Comparison of ENCODE assay signal across 8 cellular contexts in genomic region chr15:73908030-73908821, GRCh38. TPM values are rescaled to one million over a fixed set of nuclear protein-coding genes. Genes with fewer than 3 reads are reported as not detected.
A peak's percentile ranks its signal among the peaks of the same experiment; 100 is the strongest.
DNase-seq lines count a peak whose midpoint lies in the region; ATAC-seq, FAIRE-seq and TF ChIP-seq lines count a peak whose summit lies in the region.

No MANE protein-coding gene starts in this region.

- H3K4me1 ChIP-seq in HAP-1 (no peaks in the 10 kb centered on the region), HepG2 (ENCODE audit: insufficient read depth, low read length) (peaks cover 6% of the 10 kb centered on the region; the same call in 1 of the 2 replicates)

- TF ChIP-seq EP300 in HepG2 (IDR thresholded peaks at IDR 0.05; ENCODE audit: low read depth in 2 of 2, low read length in 2 of 2): no peak
- TF ChIP-seq EP300 in HepG2 (CRISPR knock-in tag; IDR thresholded peaks at IDR 0.05; ENCODE audit: borderline replicate concordance): no peak

- H3K9me3 Mint-ChIP-seq in activated CD4-positive, alpha-beta T cell treated with anti-CD3 and anti-CD28 coated beads for 36 hours (ENCODE audit: low read depth): no peaks in the 10 kb centered on the region

- H3K27me3 ChIP-seq in HAP-1 (ENCODE audit: low read depth): no peaks in the 10 kb centered on the region
- peaks cover 0 to 3% of the 10 kb centered on the region in 2 experiments; a peak in 3 of 5 replicates for H3K27me3 ChIP-seq in HepG2 (ENCODE audit: control insufficient read depth in 1 of 2, insufficient read depth in 2 of 2, low read length in 2 of 2)

- no peak overlapping the region for H3K27ac Mint-ChIP-seq in activated CD4-positive, alpha-beta T cell treated with anti-CD3 and anti-CD28 coated beads for 36 hours

- H3K27ac ChIP-seq in HepG2 (ENCODE audit: extremely low read length, insufficient read depth, low read length): no peak overlapping the region

- in situ Hi-C loops in HAP-1 (cut with MboI; ENCODE audit: low sequenced_read_pairs) (no loop called here), HepG2 (cut with HindIII; ENCODE audit: extremely low pct_ligation_motif_present, low pct_unique_long_range_greater_than_20kb) (loop anchor here (5.0 kb wide), 1 partner anchor 36 kb away; the partner anchor contains the start of gene TBC1D21)

- H4K20me1 ChIP-seq in HepG2 (ENCODE audit: insufficient read depth, low read length): no peaks in the 10 kb centered on the region

- H3K27me3 Mint-ChIP-seq in activated CD4-positive, alpha-beta T cell treated with anti-CD3 and anti-CD28 coated beads for 36 hours: no peaks in the 10 kb centered on the region

- H3K4me3 ChIP-seq in HAP-1: no peak overlapping the region
- H3K4me3 ChIP-seq in HepG2 (replicated peaks in 1 of 3; ENCODE audit: insufficient read depth in 1 of 3, low read depth in 2 of 3, low read length in 3 of 3): no peak overlapping the region

- POLR2A ChIA-PET in activated CD4-positive, alpha-beta T cell treated with anti-CD3 and anti-CD28 coated beads for 36 hours (lab: Charles Lee): no interaction called here
- POLR2A ChIA-PET in HepG2 (lab: Yijun Ruan, JAX): no interaction called here

- H3K36me3 ChIP-seq in HAP-1 (replicated peaks) (no peaks in the 10 kb centered on the region), HepG2 (replicated peaks in 1 of 2; ENCODE audit: control insufficient read depth in 1 of 2, insufficient read depth in 2 of 2, low read length in 2 of 2) (no peaks in the 10 kb centered on the region)

- WGBS in HepG2 (ENCODE audit: low lambda C conversion rate): 2% methylated on average over 6 of the region's 7 CpGs

- intact Hi-C loops in activated CD4-positive, alpha-beta T cell treated with anti-CD3 and anti-CD28 coated beads for 36 hours (cut with DNase I, micrococcal nuclease): loop anchor here in 1 of 2 experiments (1.0 kb wide), 2 partner anchors 11 to 34 kb away; no protein-coding TSS in a partner anchor
- intact Hi-C loops in HepG2 (cut with micrococcal nuclease; ENCODE audit: unreplicated experiment): loop anchor here (1.0 kb wide), 1 partner anchor 34 kb away; no protein-coding TSS in a partner anchor

- H3K4me3 Mint-ChIP-seq in activated CD4-positive, alpha-beta T cell treated with anti-CD3 and anti-CD28 coated beads for 36 hours: no peak overlapping the region

- TF ChIP-seq CTCF in HepG2 (CRISPR knock-in tag; IDR thresholded peaks at IDR 0.05): peak; percentile 97

- no peaks in the 10 kb centered on the region for H3K36me3 Mint-ChIP-seq in activated CD4-positive, alpha-beta T cell treated with anti-CD3 and anti-CD28 coated beads for 36 hours (ENCODE audit: low read depth)

- H3K9me3 ChIP-seq in HAP-1 (no peaks in the 10 kb centered on the region; the same call in 1 of the 2 replicates), HepG2 (ENCODE audit: low read length) (no peaks in the 10 kb centered on the region)

- H3K4me2 ChIP-seq in HepG2 (ENCODE audit: low read depth, low read length): no peak overlapping the region

- no peak overlapping the region for H3K9ac ChIP-seq in HepG2 (ENCODE audit: insufficient read depth, low read depth, low read length)

- no peak for TF ChIP-seq POLR2A in HepG2 (IDR thresholded peaks at IDR 0.05; ENCODE audit: insufficient read depth in 1 of 2, low read depth in 2 of 2, low read length in 2 of 2)

- peak; percentile 100 for ATAC-seq in activated CD4-positive, alpha-beta T cell treated with anti-CD3 and anti-CD28 coated beads for 36 hours
- peak; percentile 99 for ATAC-seq in HepG2
- no peak for ATAC-seq in GM18520 (IDR thresholded peaks at IDR 0.05; ENCODE audit: unreplicated experiment)

- TF ChIP-seq RAD21 in HepG2 (CRISPR knock-in tag; IDR thresholded peaks at IDR 0.05): peak; percentile 79

- FAIRE-seq in HepG2 (lab: Jason Lieb, UNC): peak; percentile 63

- CTCF ChIA-PET in activated CD4-positive, alpha-beta T cell treated with anti-CD3 and anti-CD28 coated beads for 36 hours (lab: Charles Lee): interaction anchor here (0.6 to 8.0 kb wide), 19 partner anchors 7 to 540 kb away, joined by 3 to 70 read pairs (median 6); partner anchors contain the start of gene TBC1D21
- CTCF ChIA-PET in HepG2 (lab: Yijun Ruan, JAX; ENCODE audit: low intra/inter-chr PET ratio, low total read pairs): interaction anchor here (1.2 to 1.7 kb wide), 2 partner anchors 32 to 34 kb away, joined by 6 to 21 read pairs; partner anchors contain the start of gene TBC1D21

- BruUV-seq in HepG2 (replicated peaks; lab: Mats Ljungman, UMichigan): no TSS peak

- peak overlapping the region; percentile 54 for H2AFZ ChIP-seq in HepG2 (ENCODE audit: low read length)

- no peaks in the 10 kb centered on the region for H3K4me1 Mint-ChIP-seq in activated CD4-positive, alpha-beta T cell treated with anti-CD3 and anti-CD28 coated beads for 36 hours

- DNase-seq in DMS114 treated with DMSO at 0.1 percent for 48 hours (lab: John Stamatoyannopoulos, UW; ENCODE audit: unreplicated experiment) (peak; percentile 71), HAP-1 (ENCODE audit: low spot score in 2 of 2) (peak; percentile 86 to 97), NCI-H226 (peak; percentile 39), cerebellum (ENCODE audit: low spot score) (peak; percentile 81), HepG2 (ENCODE audit: low spot score) (peak; percentile 42)
- DNase-seq in activated CD4-positive, alpha-beta T cell treated with anti-CD3 and anti-CD28 coated beads for 36 hours: peak; percentile 90
- DNase-seq in stimulated activated CD4-positive, alpha-beta T cell treated with anti-CD3 and anti-CD28 coated beads, TNF-alpha, amount 100 ng/mL, for 1 hour (ENCODE audit: low read depth in 3 of 3, low spot score in 1 of 3): peak in 2 of 3 donors; percentile 42 to 72

- H3K79me2 ChIP-seq in HepG2 (ENCODE audit: insufficient read depth, low read length): no peaks in the 10 kb centered on the region

TF ChIP-seq in HepG2, 621 proteins besides CTCF, POLR2A, EP300 and RAD21 (continues in another document):
- peak; percentile 26; the same call in 1 of the 2 replicates for TF ChIP-seq NFKB2 (CRISPR knock-in tag; IDR thresholded peaks at IDR 0.05; ENCODE audit: borderline replicate concordance)
- 0 out of 2 replicates have a peak, but pooled peaks have one; percentile 27 for TF ChIP-seq ZNF589 (CRISPR knock-in tag; conservative IDR thresholded peaks at IDR 0.05)
- 0 out of 2 replicates have a peak, but pooled peaks have one; percentile 20 for TF ChIP-seq ZNF678 (CRISPR knock-in tag; IDR thresholded peaks at IDR 0.05)
- TF ChIP-seq ZNF605 (CRISPR knock-in tag; IDR thresholded peaks at IDR 0.05): no peak
- no peak for TF ChIP-seq NCOA5 (CRISPR knock-in tag; IDR thresholded peaks at IDR 0.05)

RNA-seq across cellular contexts. Expression of gene LOXL1, which starts 18.0 kb away (rescaled TPM):
- total RNA-seq in activated CD4-positive, alpha-beta T cell treated with anti-CD3 and anti-CD28 coated beads for 36 hours: 1 to 10 TPM; 1.9 to 2.5 TPM
- total RNA-seq in cerebellum: 5.5 TPM
- 0.51 TPM in 1 of 2 replicates, not detected in the other for total RNA-seq in HepG2 (2016; rRNA removed; fragmentation: Illumina TruSeq; extraction: Trizol)
- total RNA-seq in HepG2 (2016; cell fraction: cytosol; rRNA removed; fragmentation: Illumina TruSeq; extraction: Trizol; ENCODE audit: low read depth): 0.10 TPM in 1 of 2 replicates, not detected in the other
- 0.30 and 0.40 TPM in 2 replicates for total RNA-seq in HepG2 (2016; cell fraction: insoluble cytoplasmic fraction; rRNA removed; fragmentation: Illumina TruSeq; extraction: Trizol)
- 0.46 and 0.69 TPM in 2 replicates for total RNA-seq in HepG2 (2016; cell fraction: membrane; rRNA removed; fragmentation: Illumina TruSeq; extraction: Trizol)
- total RNA-seq in HepG2 (2016; cell fraction: nucleus; rRNA removed; fragmentation: Illumina TruSeq; extraction: Trizol): 0.47 TPM in 1 of 2 replicates, not detected in the other
- polyA plus RNA-seq in HepG2 (2011; rRNA removed): 0.16 and 1.3 TPM in 2 replicates
- 0.58 and 0.69 TPM in 2 replicates for polyA plus RNA-seq in HepG2 (2011; cell fraction: cytosol; rRNA removed)
- polyA plus RNA-seq in HepG2 (2011; cell fraction: nucleus; rRNA removed): 0.35 and 0.80 TPM in 2 replicates
- polyA plus RNA-seq in HepG2 (2012): not detected in 2 replicates
- 0.31 and 0.33 TPM in 2 replicates for polyA plus RNA-seq in HepG2 (2016; cell fraction: cytosol; fragmentation: Illumina TruSeq; extraction: Trizol; ENCODE audit: low read depth)
- 0.39 TPM in 1 of 2 replicates, not detected in the other for polyA plus RNA-seq in HepG2 (2016; cell fraction: insoluble cytoplasmic fraction; fragmentation: Illumina TruSeq; extraction: Trizol; ENCODE audit: low read depth)
- polyA plus RNA-seq in HepG2 (2016; cell fraction: membrane; fragmentation: Illumina TruSeq; extraction: Trizol; ENCODE audit: low read depth): 0.41 and 0.76 TPM in 2 replicates
- polyA plus RNA-seq in HepG2 (2016; cell fraction: nucleus; fragmentation: Illumina TruSeq; extraction: Trizol; ENCODE audit: insufficient read depth, low read depth): 0.92 and 1.1 TPM in 2 replicates
- 0.30 and 1.4 TPM in 2 replicates for polyA minus RNA-seq in HepG2 (2011; rRNA and poly(A)+ RNA removed; ENCODE audit: low replicate concordance)
- 0.26 TPM in 1 of 2 replicates, not detected in the other for polyA minus RNA-seq in HepG2 (2011; cell fraction: cytosol; rRNA and poly(A)+ RNA removed)
- polyA minus RNA-seq in HepG2 (2011; cell fraction: nucleus; rRNA and poly(A)+ RNA removed): 0.39 TPM in 1 of 2 replicates, not detected in the other

RNA-seq across cellular contexts. Expression of gene TBC1D21, which starts 34.9 kb away (rescaled TPM):
- total RNA-seq in activated CD4-positive, alpha-beta T cell treated with anti-CD3 and anti-CD28 coated beads for 36 hours: not detected
- total RNA-seq in cerebellum (not detected), HepG2 (2016; rRNA removed; fragmentation: Illumina TruSeq; extraction: Trizol) (not detected in 2 replicates)
- total RNA-seq in HepG2 (2016; cell fraction: cytosol; rRNA removed; fragmentation: Illumina TruSeq; extraction: Trizol; ENCODE audit: low read depth): not detected in 2 replicates
- not detected in 2 replicates for total RNA-seq in HepG2 (2016; cell fraction: insoluble cytoplasmic fraction; rRNA removed; fragmentation: Illumina TruSeq; extraction: Trizol)
- total RNA-seq in HepG2 (2016; cell fraction: membrane; rRNA removed; fragmentation: Illumina TruSeq; extraction: Trizol): not detected in 2 replicates
- total RNA-seq in HepG2 (2016; cell fraction: nucleus; rRNA removed; fragmentation: Illumina TruSeq; extraction: Trizol): not detected in 2 replicates
- not detected in 2 replicates for polyA plus RNA-seq in HepG2 (2011; rRNA removed)
- polyA plus RNA-seq in HepG2 (2011; cell fraction: cytosol; rRNA removed): not detected in 2 replicates
- polyA plus RNA-seq in HepG2 (2011; cell fraction: nucleus; rRNA removed): not detected in 2 replicates
- polyA plus RNA-seq in HepG2 (2012): not detected in 2 replicates
- not detected in 2 replicates for polyA plus RNA-seq in HepG2 (2016; cell fraction: cytosol; fragmentation: Illumina TruSeq; extraction: Trizol; ENCODE audit: low read depth)
- polyA plus RNA-seq in HepG2 (2016; cell fraction: insoluble cytoplasmic fraction; fragmentation: Illumina TruSeq; extraction: Trizol; ENCODE audit: low read depth): not detected in 2 replicates
- not detected in 2 replicates for polyA plus RNA-seq in HepG2 (2016; cell fraction: membrane; fragmentation: Illumina TruSeq; extraction: Trizol; ENCODE audit: low read depth)
- polyA plus RNA-seq in HepG2 (2016; cell fraction: nucleus; fragmentation: Illumina TruSeq; extraction: Trizol; ENCODE audit: insufficient read depth, low read depth): not detected in 2 replicates
- not detected in 2 replicates for polyA minus RNA-seq in HepG2 (2011; rRNA and poly(A)+ RNA removed; ENCODE audit: low replicate concordance)
- not detected in 2 replicates for polyA minus RNA-seq in HepG2 (2011; cell fraction: cytosol; rRNA and poly(A)+ RNA removed)
- not detected in 2 replicates for polyA minus RNA-seq in HepG2 (2011; cell fraction: nucleus; rRNA and poly(A)+ RNA removed)

Comparison
In these comparisons a context has a peak if more than half of its experiments do, and no peak if none do; other contexts are left out.
1. DNase-seq: peak in every context shown above with its lines; median percentile 92 in HAP-1; 90 in activated CD4-positive, alpha-beta T cell treated with anti-CD3 and anti-CD28 coated beads for 36 hours; 81 in cerebellum; 71 in DMS114 treated with DMSO at 0.1 percent for 48 hours; 57 in stimulated activated CD4-positive, alpha-beta T cell treated with anti-CD3 and anti-CD28 coated beads, TNF-alpha, amount 100 ng/mL, for 1 hour; 42 in HepG2; 39 in NCI-H226.